1 cellular context compared by ENCODE assay signal in the genomic region with DNA sequence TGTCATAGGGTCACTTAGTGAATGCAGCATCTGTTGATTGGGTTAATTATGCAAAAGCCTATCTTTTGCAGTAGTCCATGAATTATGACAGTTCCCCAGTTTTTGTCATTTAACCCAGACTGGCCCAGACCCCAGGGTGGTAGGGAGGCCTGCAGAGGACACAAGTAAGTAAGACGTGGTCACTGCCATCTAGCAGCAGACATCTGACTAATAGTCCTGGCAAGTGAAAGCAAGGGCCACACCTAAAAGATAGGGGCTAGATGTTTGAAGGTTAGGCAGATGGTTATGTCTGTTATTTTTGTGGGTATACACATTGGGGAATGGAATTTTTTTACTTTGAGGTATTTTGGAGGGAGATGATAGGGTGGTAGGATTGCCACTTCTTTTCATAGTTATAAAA.
A peak's percentile ranks its signal among the peaks of the same experiment; 100 is the strongest.
TF ChIP-seq lines count a peak whose summit lies in the region.

No MANE protein-coding gene starts in this region.

TF ChIP-seq in K562, 482 proteins besides CTCF, POLR2A, EP300 and RAD21:
- peak; percentile 55; the same call in 1 of the 2 replicates for TF ChIP-seq ZNF407 (IDR thresholded peaks at IDR 0.05; ENCODE audit: low read depth)
- TF ChIP-seq, protein P1, sequence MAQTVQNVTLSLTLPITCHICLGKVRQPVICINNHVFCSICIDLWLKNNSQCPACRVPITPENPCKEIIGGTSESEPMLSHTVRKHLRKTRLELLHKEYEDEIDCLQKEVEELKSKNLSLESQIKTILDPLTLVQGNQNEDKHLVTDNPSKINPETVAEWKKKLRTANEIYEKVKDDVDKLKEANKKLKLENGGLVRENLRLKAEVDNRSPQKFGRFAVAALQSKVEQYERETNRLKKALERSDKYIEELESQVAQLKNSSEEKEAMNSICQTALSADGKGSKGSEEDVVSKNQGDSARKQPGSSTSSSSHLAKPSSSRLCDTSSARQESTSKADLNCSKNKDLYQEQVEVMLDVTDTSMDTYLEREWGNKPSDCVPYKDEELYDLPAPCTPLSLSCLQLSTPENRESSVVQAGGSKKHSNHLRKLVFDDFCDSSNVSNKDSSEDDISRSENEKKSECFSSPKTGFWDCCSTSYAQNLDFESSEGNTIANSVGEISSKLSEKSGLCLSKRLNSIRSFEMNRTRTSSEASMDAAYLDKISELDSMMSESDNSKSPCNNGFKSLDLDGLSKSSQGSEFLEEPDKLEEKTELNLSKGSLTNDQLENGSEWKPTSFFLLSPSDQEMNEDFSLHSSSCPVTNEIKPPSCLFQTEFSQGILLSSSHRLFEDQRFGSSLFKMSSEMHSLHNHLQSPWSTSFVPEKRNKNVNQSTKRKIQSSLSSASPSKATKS (CRISPR knock-in tag; IDR thresholded peaks at IDR 0.05), result no peak
- TF ChIP-seq NEUROD1 (IDR thresholded peaks at IDR 0.05; ENCODE audit: borderline replicate concordance, low read depth, low read length, partially characterized antibody), result no peak
- no peak for TF ChIP-seq NR2C1 (IDR thresholded peaks at IDR 0.05)
- TF ChIP-seq NR2C1 (tag; IDR thresholded peaks at IDR 0.05), result no peak
- TF ChIP-seq CBFA2T3 (IDR thresholded peaks at IDR 0.05), result peak; percentile 54
- TF ChIP-seq CBFA2T2 (conservative IDR thresholded peaks at IDR 0.05), result 0 out of 2 replicates have a peak, but pooled peaks have one; percentile 21
- TF ChIP-seq PHTF2 (CRISPR knock-in tag; IDR thresholded peaks at IDR 0.05), result no peak
- TF ChIP-seq ZNF695 (CRISPR knock-in tag; IDR thresholded peaks at IDR 0.05), result no peak
- no peak for TF ChIP-seq HNRNPL (IDR thresholded peaks at IDR 0.05; ENCODE audit: low read depth, low read length)
- TF ChIP-seq ZC3H4 (CRISPR knock-in tag; IDR thresholded peaks at IDR 0.05; ENCODE audit: borderline replicate concordance), result no peak
- no peak for TF ChIP-seq ZNF143 (CRISPR knock-in tag; IDR thresholded peaks at IDR 0.05)
- TF ChIP-seq ETV6 (IDR thresholded peaks at IDR 0.05; ENCODE audit: borderline replicate concordance in 1 of 2, low read depth in 2 of 2, low read length in 1 of 2), result no peak
- TF ChIP-seq ETV6 (CRISPR knock-in tag; IDR thresholded peaks at IDR 0.05; ENCODE audit: borderline replicate concordance), result no peak
- no peak for TF ChIP-seq CEBPG (CRISPR knock-in tag; IDR thresholded peaks at IDR 0.05)
- TF ChIP-seq CEBPG (tag; conservative IDR thresholded peaks at IDR 0.05 in 1 of 2, IDR thresholded peaks at IDR 0.05 in 1 of 2), result no peak
- TF ChIP-seq, protein P2, sequence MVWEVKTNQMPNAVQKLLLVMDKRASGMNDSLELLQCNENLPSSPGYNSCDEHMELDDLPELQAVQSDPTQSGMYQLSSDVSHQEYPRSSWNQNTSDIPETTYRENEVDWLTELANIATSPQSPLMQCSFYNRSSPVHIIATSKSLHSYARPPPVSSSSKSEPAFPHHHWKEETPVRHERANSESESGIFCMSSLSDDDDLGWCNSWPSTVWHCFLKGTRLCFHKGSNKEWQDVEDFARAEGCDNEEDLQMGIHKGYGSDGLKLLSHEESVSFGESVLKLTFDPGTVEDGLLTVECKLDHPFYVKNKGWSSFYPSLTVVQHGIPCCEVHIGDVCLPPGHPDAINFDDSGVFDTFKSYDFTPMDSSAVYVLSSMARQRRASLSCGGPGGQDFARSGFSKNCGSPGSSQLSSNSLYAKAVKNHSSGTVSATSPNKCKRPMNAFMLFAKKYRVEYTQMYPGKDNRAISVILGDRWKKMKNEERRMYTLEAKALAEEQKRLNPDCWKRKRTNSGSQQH (CRISPR knock-in tag; IDR thresholded peaks at IDR 0.05), result no peak
- no peak for TF ChIP-seq MTA2 (IDR thresholded peaks at IDR 0.05; ENCODE audit: low read depth)
- TF ChIP-seq, protein P3, sequence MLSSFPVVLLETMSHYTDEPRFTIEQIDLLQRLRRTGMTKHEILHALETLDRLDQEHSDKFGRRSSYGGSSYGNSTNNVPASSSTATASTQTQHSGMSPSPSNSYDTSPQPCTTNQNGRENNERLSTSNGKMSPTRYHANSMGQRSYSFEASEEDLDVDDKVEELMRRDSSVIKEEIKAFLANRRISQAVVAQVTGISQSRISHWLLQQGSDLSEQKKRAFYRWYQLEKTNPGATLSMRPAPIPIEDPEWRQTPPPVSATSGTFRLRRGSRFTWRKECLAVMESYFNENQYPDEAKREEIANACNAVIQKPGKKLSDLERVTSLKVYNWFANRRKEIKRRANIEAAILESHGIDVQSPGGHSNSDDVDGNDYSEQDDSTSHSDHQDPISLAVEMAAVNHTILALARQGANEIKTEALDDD (IDR thresholded peaks at IDR 0.05), result peak; percentile 81
- TF ChIP-seq SNAPC5 (CRISPR knock-in tag; IDR thresholded peaks at IDR 0.05), result no peak
TF ChIP-seq in K562: peak in this region for 4.
